8 cellular contexts compared by ENCODE assay signal in the genomic region with DNA sequence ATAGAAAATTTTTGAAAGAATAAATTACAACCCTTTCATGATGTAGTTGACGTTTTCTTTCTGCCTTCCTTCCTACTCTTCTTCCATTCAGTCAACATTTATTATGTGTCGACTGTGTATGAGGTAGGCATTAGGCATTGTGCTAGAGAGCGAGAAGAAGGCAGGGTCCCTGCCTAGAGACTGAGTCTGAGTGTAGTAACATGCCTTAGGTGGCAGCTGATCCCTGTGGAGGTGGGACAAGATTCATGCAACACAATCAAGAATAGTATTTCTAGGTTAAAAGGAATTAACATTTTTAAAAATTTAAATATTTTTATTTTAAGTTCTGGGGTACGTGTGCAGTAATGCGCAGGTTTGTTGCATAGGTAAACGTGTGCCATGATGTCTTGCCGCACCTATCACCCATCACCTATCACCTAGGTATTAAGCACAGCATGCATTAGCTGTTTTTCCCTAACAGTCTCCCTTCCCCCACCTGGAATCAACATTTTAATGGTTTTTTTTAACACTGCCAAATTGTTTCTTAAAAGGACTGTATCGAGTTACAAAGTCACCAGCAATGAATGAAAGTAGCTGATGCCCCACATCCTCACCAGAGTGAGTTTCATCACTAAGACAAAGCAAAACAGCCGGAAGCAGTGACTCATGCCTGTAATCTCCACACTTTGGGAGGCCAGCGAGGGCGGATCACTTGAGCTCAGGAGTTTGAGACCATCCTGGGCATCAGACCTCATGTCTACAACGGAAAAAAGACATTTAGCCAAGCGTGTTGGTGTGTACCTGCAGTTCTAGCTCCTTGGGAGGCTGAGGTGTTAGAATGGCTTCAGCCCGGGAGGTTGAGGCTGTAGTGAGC.
A peak's percentile ranks its signal among the peaks of the same experiment; 100 is the strongest.
DNase-seq lines count a peak whose midpoint lies in the region; ATAC-seq and TF ChIP-seq lines count a peak whose summit lies in the region.

No MANE protein-coding gene starts in this region.

- TF ChIP-seq CTCF in HFFc6 (IDR thresholded peaks at IDR 0.05): no peak

- ATAC-seq in HG02970 (IDR thresholded peaks at IDR 0.05; ENCODE audit: low FRiP score, unreplicated experiment): no peak

- peak; percentile 67 for DNase-seq in AG08395 (ENCODE audit: low spot score)
- peak; percentile 83 for DNase-seq in HFFc6
- peak; percentile 16 for DNase-seq in RPMI8226
- DNase-seq in effector CD4-positive, alpha-beta T cell: peak; percentile 2
- DNase-seq in non-pigmented ciliary epithelial cell (ENCODE audit: low read depth): peak; percentile 84
- no peak for DNase-seq in NCI-H1694 (lab: John Stamatoyannopoulos, UW)
- no peak for DNase-seq in anterior cingulate cortex (lab: John Stamatoyannopoulos, UW)

- H3K27ac Mint-ChIP-seq in HFFc6: peak overlapping the region; percentile 68

- H3K4me3 Mint-ChIP-seq in HFFc6: peak overlapping the region; percentile 68

- H3K4me1 Mint-ChIP-seq in HFFc6 (ENCODE audit: low read depth): peaks cover 70% of the 10 kb centered on the region

- no peaks in the 10 kb centered on the region for H3K9me3 Mint-ChIP-seq in HFFc6

- H3K36me3 Mint-ChIP-seq in HFFc6 (ENCODE audit: low read depth): peaks cover 31% of the 10 kb centered on the region

- H3K27me3 Mint-ChIP-seq in HFFc6 (ENCODE audit: insufficient read depth): no peaks in the 10 kb centered on the region; the same call in 1 of the 2 replicates

Comparison
In these comparisons a context has a peak if more than half of its experiments do, and no peak if none do; other contexts are left out.
1. DNase-seq: peak in AG08395 (single experiment), HFFc6 (single experiment), RPMI8226 (single experiment), effector CD4-positive, alpha-beta T cell (single experiment) and non-pigmented ciliary epithelial cell (single experiment); none in NCI-H1694 (single experiment) and anterior cingulate cortex (0 of 58).